Comparison of ENCODE assay signal across 19 cellular contexts in genomic region chr5:43207601-43208000, GRCh38.
"Had no signal": no experiment of that assay in that cellular context is flagged by ENCODE, and none has a peak within 500 bp of the region (broad histone marks: within the 10 kb centered on the region; RNA-seq: fewer than 3 reads in every experiment).

No MANE protein-coding gene starts in this region.

- H3K27me3 ChIP-seq: right lobe of liver, transverse colon had no signal

- ATAC-seq: activated naive CD8-positive, alpha-beta T cell treated with anti-CD3 and anti-CD28 coated beads, Interleukin-2, amount 50 U/mL, for 24 hours; heart left ventricle; left lobe of liver; psoas muscle; right lobe of liver; WTC11 had no signal

- DNase-seq: activated CD4-positive, alpha-beta T cell treated with anti-CD3 and anti-CD28 coated beads, Interleukin-2, amount 10 ng/mL, durations not matched to agents 24 days and 14 days; activated naive CD4-positive, alpha-beta T cell treated with Interleukin-2 at 50 U/mL for 16 hours; activated naive CD8-positive, alpha-beta T cell treated with anti-CD3 and anti-CD28 coated beads, Interleukin-2, amount 50 U/mL, for 24 hours; cerebellar nuclear complex; dermis blood vessel endothelial cell; foreskin melanocyte; heart left ventricle; mammary epithelial cell; mucosa of descending colon; occipital lobe; psoas muscle; right lobe of liver; spleen; stimulated activated CD4-positive, alpha-beta T cell treated with anti-CD3 and anti-CD28 coated beads, Interleukin-1b, Interleukin-23, amount 100 ng/mL, for 48 hours; stimulated activated naive CD4-positive, alpha-beta T cell; substantia nigra; transverse colon had no signal

- H3K9me3 ChIP-seq: heart left ventricle, mucosa of descending colon, psoas muscle, right lobe of liver, spleen, transverse colon had no signal

- H3K27ac ChIP-seq: heart left ventricle, psoas muscle, right lobe of liver, spleen had no signal

- H3K36me3 ChIP-seq: heart left ventricle, right lobe of liver, spleen, transverse colon had no signal

- H3K4me1 ChIP-seq: heart left ventricle, psoas muscle, right lobe of liver, spleen had no signal

- H3K4me3 ChIP-seq: heart left ventricle, mucosa of descending colon, psoas muscle, right lobe of liver, spleen, transverse colon had no signal
